In genomic region chr1:223847781-223848345, GRCh38 we compare ENCODE assay signal across 18 cellular contexts. TPM values are rescaled to one million over a fixed set of nuclear protein-coding genes. Genes with fewer than 3 reads are reported as not detected.
DNase-seq lines count a peak whose midpoint lies in the region; ATAC-seq and TF ChIP-seq lines count a peak whose summit lies in the region.
"Had no signal": no experiment of that assay in that cellular context is flagged by ENCODE, and none has a peak within 500 bp of the region (broad histone marks: within the 10 kb centered on the region; RNA-seq: fewer than 3 reads in every experiment).

No MANE protein-coding gene starts in this region.

- no peak for DNase-seq in natural killer cell treated with Interleukin-12 subunit alpha and Interleukin-12 subunit beta and Interleukin-15 and Interleukin-18, amount 100 ng/mL, for 72 hours (ENCODE audit: low spot score)
- no peak for DNase-seq in natural killer cell
- DNase-seq in naive thymus-derived CD4-positive, alpha-beta T cell = no peak
- DNase-seq in Ammon's horn (ENCODE audit: low spot score) = no peak
- DNase-seq: activated effector memory CD4-positive, alpha-beta T cell treated with anti-CD3 and anti-CD28 coated beads, Interleukin-2, amount 50 U/mL, for 16 hours; cortex of kidney; foreskin keratinocyte; NCI-H1105 treated with DMSO at 0.1 percent for 48 hours; NCI-H524; nucleus accumbens; SHP77 treated with DMSO at 0.1 percent for 48 hours; stimulated activated CD4-positive, alpha-beta T cell treated with anti-CD3 and anti-CD28 coated beads, Interleukin-15, amount 100 ng/mL, for 24 hours; stimulated activated naive B cell treated with anti-CD40 and anti-IgM and Interleukin-4, amounts not matched to agents 10 μg/mL and 1 μg/mL and 100 μg/mL, for 72 hours had no signal

- peaks cover 0 to 13% of the 10 kb centered on the region in 2 donors for H3K27me3 Mint-ChIP-seq in natural killer cell treated with Interleukin-12 subunit alpha and Interleukin-12 subunit beta and Interleukin-15 and Interleukin-18, amount 100 ng/mL, for 72 hours
- peaks cover 0 to 6% of the 10 kb centered on the region in 2 donors for H3K27me3 Mint-ChIP-seq in natural killer cell (ENCODE audit: low read depth in 2 of 2)
- H3K27me3 Mint-ChIP-seq in activated T-helper 17 cell treated with anti-CD3 and anti-CD28 coated beads, Interleukin-2, amount 50 U/mL, for 72 hours = peaks cover 5% of the 10 kb centered on the region
- peaks cover 0 to 8% (median 3%) of the 10 kb centered on the region in 5 donors for H3K27me3 Mint-ChIP-seq in naive thymus-derived CD4-positive, alpha-beta T cell
- H3K27me3 Mint-ChIP-seq: stimulated activated naive B cell treated with anti-CD40 and anti-IgM and Interleukin-4, amounts not matched to agents 10 μg/mL and 1 μg/mL and 100 μg/mL, for 72 hours; type B pancreatic cell had no signal

- peak overlapping the region; percentile 90 to 97 for H3K27ac Mint-ChIP-seq in natural killer cell treated with Interleukin-12 subunit alpha and Interleukin-12 subunit beta and Interleukin-15 and Interleukin-18, amount 100 ng/mL, for 72 hours
- H3K27ac Mint-ChIP-seq in natural killer cell = no peak overlapping the region
- peak overlapping the region; percentile 90 for H3K27ac Mint-ChIP-seq in activated T-helper 17 cell treated with anti-CD3 and anti-CD28 coated beads, Interleukin-2, amount 50 U/mL, for 72 hours
- peak overlapping the region in 8 of 9 donors; percentile 7 to 93 (median 75) for H3K27ac Mint-ChIP-seq in naive thymus-derived CD4-positive, alpha-beta T cell

- H3K27me3 ChIP-seq in naive thymus-derived CD4-positive, alpha-beta T cell (ENCODE audit: control insufficient read depth in 2 of 2, insufficient read depth in 2 of 2, low read length in 2 of 2) = no peaks in the 10 kb centered on the region
- H3K27me3 ChIP-seq: foreskin keratinocyte had no signal

- H3K9me3 Mint-ChIP-seq in natural killer cell treated with Interleukin-12 subunit alpha and Interleukin-12 subunit beta and Interleukin-15 and Interleukin-18, amount 100 ng/mL, for 72 hours = peaks cover 4% of the 10 kb centered on the region
- H3K9me3 Mint-ChIP-seq in natural killer cell = no peaks in the 10 kb centered on the region
- H3K9me3 Mint-ChIP-seq in activated T-helper 17 cell treated with anti-CD3 and anti-CD28 coated beads, Interleukin-2, amount 50 U/mL, for 72 hours = no peaks in the 10 kb centered on the region
- H3K9me3 Mint-ChIP-seq in naive thymus-derived CD4-positive, alpha-beta T cell = peaks cover 0 to 11% (median 0%) of the 10 kb centered on the region in 11 donors
- H3K9me3 Mint-ChIP-seq: stimulated activated naive B cell treated with anti-CD40 and anti-IgM and Interleukin-4, amounts not matched to agents 10 μg/mL and 1 μg/mL and 100 μg/mL, for 72 hours; type B pancreatic cell had no signal

- intact Hi-C loops in natural killer cell (cut with micrococcal nuclease) = loop anchor here (5.0 kb wide), 1 partner anchor 131 kb away; no protein-coding TSS in a partner anchor
- intact Hi-C loops in naive thymus-derived CD4-positive, alpha-beta T cell (cut with micrococcal nuclease) = loop anchor here (2.0 to 10.0 kb wide), 10 partner anchors 136 to 1577 kb away; partner anchors contain the start of genes FBXO28 (in 2 of the 2), WDR26 (in 2 of the 2), CAPN2 (in 1 of the 2) and DEGS1 (in 1 of the 2)

- CTCF ChIA-PET in naive thymus-derived CD4-positive, alpha-beta T cell (lab: Charles Lee) = interaction anchor here (1.1 kb wide), 1 partner anchor 36 kb away, joined by 3 read pairs; no protein-coding TSS in a partner anchor

- no peaks in the 10 kb centered on the region for H3K9me3 ChIP-seq in naive thymus-derived CD4-positive, alpha-beta T cell (ENCODE audit: control insufficient read depth in 2 of 3, low read length in 3 of 3)

- peaks cover 35 to 36% of the 10 kb centered on the region in 2 donors for H3K4me1 Mint-ChIP-seq in natural killer cell treated with Interleukin-12 subunit alpha and Interleukin-12 subunit beta and Interleukin-15 and Interleukin-18, amount 100 ng/mL, for 72 hours (ENCODE audit: low read depth in 2 of 2)
- peaks cover 27% of the 10 kb centered on the region in 2 donors for H3K4me1 Mint-ChIP-seq in natural killer cell
- H3K4me1 Mint-ChIP-seq in activated T-helper 17 cell treated with anti-CD3 and anti-CD28 coated beads, Interleukin-2, amount 50 U/mL, for 72 hours = peaks cover 27% of the 10 kb centered on the region
- H3K4me1 Mint-ChIP-seq in naive thymus-derived CD4-positive, alpha-beta T cell = peaks cover 23 to 40% (median 31%) of the 10 kb centered on the region in 7 donors

- TF ChIP-seq CTCF in natural killer cell (IDR thresholded peaks at IDR 0.05) = no peak

- peaks cover 5% of the 10 kb centered on the region for H3K36me3 Mint-ChIP-seq in natural killer cell treated with Interleukin-12 subunit alpha and Interleukin-12 subunit beta and Interleukin-15 and Interleukin-18, amount 100 ng/mL, for 72 hours
- H3K36me3 Mint-ChIP-seq in natural killer cell = no peaks in the 10 kb centered on the region
- H3K36me3 Mint-ChIP-seq in activated T-helper 17 cell treated with anti-CD3 and anti-CD28 coated beads, Interleukin-2, amount 50 U/mL, for 72 hours (ENCODE audit: low read depth) = peaks cover 14% of the 10 kb centered on the region
- peaks cover 0 to 8% (median 3%) of the 10 kb centered on the region in 5 donors for H3K36me3 Mint-ChIP-seq in naive thymus-derived CD4-positive, alpha-beta T cell

- ATAC-seq in natural killer cell treated with Interleukin-12 subunit alpha and Interleukin-12 subunit beta and Interleukin-15 and Interleukin-18, amount 100 ng/mL, for 72 hours = no peak
- ATAC-seq in natural killer cell (no peak), GM21367 (IDR thresholded peaks at IDR 0.05; ENCODE audit: unreplicated experiment) (no peak), HG02970 (IDR thresholded peaks at IDR 0.05; ENCODE audit: low FRiP score, unreplicated experiment) (no peak), HG02623 (IDR thresholded peaks at IDR 0.05; ENCODE audit: unreplicated experiment) (no peak)
- no peak for ATAC-seq in activated T-helper 17 cell treated with anti-CD3 and anti-CD28 coated beads, Interleukin-2, amount 50 U/mL, for 72 hours (replicated peaks)
- no peak for ATAC-seq in naive thymus-derived CD4-positive, alpha-beta T cell
- ATAC-seq: foreskin keratinocyte; stimulated activated naive B cell treated with anti-CD40 and anti-IgM and Interleukin-4, amounts not matched to agents 10 μg/mL and 1 μg/mL and 100 μg/mL, for 72 hours had no signal

- peaks cover 0 to 4% (median 0%) of the 10 kb centered on the region in 3 experiments for H3K36me3 ChIP-seq in naive thymus-derived CD4-positive, alpha-beta T cell (ENCODE audit: control insufficient read depth in 2 of 3, insufficient read depth in 3 of 3, low read length in 3 of 3)

- H3K4me3 Mint-ChIP-seq in natural killer cell treated with Interleukin-12 subunit alpha and Interleukin-12 subunit beta and Interleukin-15 and Interleukin-18, amount 100 ng/mL, for 72 hours = peak overlapping the region; percentile 94
- no peak overlapping the region for H3K4me3 Mint-ChIP-seq in natural killer cell
- H3K4me3 Mint-ChIP-seq in activated T-helper 17 cell treated with anti-CD3 and anti-CD28 coated beads, Interleukin-2, amount 50 U/mL, for 72 hours = peak overlapping the region; percentile 89
- peak overlapping the region in 2 of 10 donors; percentile 6 to 19 for H3K4me3 Mint-ChIP-seq in naive thymus-derived CD4-positive, alpha-beta T cell

- no peak overlapping the region for H3K4me3 ChIP-seq in naive thymus-derived CD4-positive, alpha-beta T cell (ENCODE audit: low read length)

- H3K4me1 ChIP-seq in naive thymus-derived CD4-positive, alpha-beta T cell (ENCODE audit: control insufficient read depth in 2 of 2, insufficient read depth in 2 of 2, low read length in 2 of 2) = peaks cover 14 to 20% of the 10 kb centered on the region in 2 donors

- peak overlapping the region; percentile 99 for H3K27ac ChIP-seq in naive thymus-derived CD4-positive, alpha-beta T cell (ENCODE audit: low read depth, low read length)
- H3K27ac ChIP-seq: foreskin keratinocyte had no signal

- POLR2A ChIA-PET in naive thymus-derived CD4-positive, alpha-beta T cell (lab: Charles Lee) = interaction anchor here (1.5 to 4.5 kb wide), 2 partner anchors 12 to 36 kb away, joined by 5 to 51 read pairs; no protein-coding TSS in a partner anchor

RNA-seq across cellular contexts. Expression of gene TP53BP2, which starts 2.1 kb away (rescaled TPM):
- total RNA-seq in natural killer cell treated with Interleukin-12 subunit alpha and Interleukin-12 subunit beta and Interleukin-15 and Interleukin-18, amount 100 ng/mL, for 72 hours = 100 to 1,000 TPM; 122 to 174 TPM
- total RNA-seq in natural killer cell = 10 to 100 TPM; 69.7 to 93.7 (median 78.8) TPM
- total RNA-seq in activated T-helper 17 cell treated with anti-CD3 and anti-CD28 coated beads, Interleukin-2, amount 50 U/mL, for 72 hours = 10 to 100 TPM; 37.4 to 38.4 TPM
- 100 to 1,000 TPM in 1 of 5 experiments, 10 to 100 TPM in 4; 30.3 to 120 (median 45.4) TPM for total RNA-seq in naive thymus-derived CD4-positive, alpha-beta T cell
- 10 to 100 TPM in 1 of 2 donors, 1 to 10 TPM in 1; 8.4 to 20.5 TPM for polyA plus RNA-seq in naive thymus-derived CD4-positive, alpha-beta T cell

Comparison
In these comparisons a context has a peak if more than half of its experiments do, and no peak if none do; other contexts are left out.
1. H3K27ac Mint-ChIP-seq: peak in natural killer cell treated with Interleukin-12 subunit alpha and Interleukin-12 subunit beta and Interleukin-15 and Interleukin-18, amount 100 ng/mL, for 72 hours (2 of 2), activated T-helper 17 cell treated with anti-CD3 and anti-CD28 coated beads, Interleukin-2, amount 50 U/mL, for 72 hours (single experiment) and naive thymus-derived CD4-positive, alpha-beta T cell (8 of 9); none in natural killer cell (0 of 2).